14 cellular contexts compared by ENCODE assay signal in the genomic region with DNA sequence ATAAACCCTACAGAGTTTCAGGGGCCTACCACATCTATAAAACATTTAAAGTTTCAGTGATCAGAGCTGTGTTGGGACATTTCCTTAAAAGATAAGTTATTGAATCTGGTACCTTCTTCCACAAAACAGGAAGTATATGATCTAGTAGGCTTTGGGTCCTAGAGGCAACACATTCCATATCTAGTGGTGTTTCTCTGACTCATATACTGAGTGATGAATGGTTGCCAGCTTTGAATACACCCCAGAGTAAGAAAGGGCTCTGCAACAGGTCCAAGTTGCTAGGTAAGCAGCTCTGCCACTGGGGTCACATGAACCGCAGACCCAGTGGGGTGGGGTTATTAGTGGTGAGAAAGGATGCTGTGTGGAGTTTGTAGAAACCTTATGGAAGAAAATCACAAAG. TPM values are rescaled to one million over a fixed set of nuclear protein-coding genes. Genes with fewer than 3 reads are reported as not detected.
A peak's percentile ranks its signal among the peaks of the same experiment; 100 is the strongest.
DNase-seq lines count a peak whose midpoint lies in the region; ATAC-seq and TF ChIP-seq lines count a peak whose summit lies in the region.
"Had no signal": no experiment of that assay in that cellular context is flagged by ENCODE, and none has a peak within 500 bp of the region (broad histone marks: within the 10 kb centered on the region; RNA-seq: fewer than 3 reads in every experiment).

No MANE protein-coding gene starts in this region.

- no peak for TF ChIP-seq RAD21 in IMR-90 (IDR thresholded peaks at IDR 0.05; ENCODE audit: low read length)

- H3K4me2 ChIP-seq in IMR-90 (ENCODE audit: low read depth, low read length) (no peak overlapping the region), GM23338 (no peak overlapping the region)

- H2BK15ac ChIP-seq in IMR-90 (ENCODE audit: low read depth, low read length) = no peak overlapping the region

- H3K4me3 Mint-ChIP-seq in GM23338 = no peak overlapping the region
- H3K4me3 Mint-ChIP-seq: CD14-positive monocyte; CD8-positive, alpha-beta T cell had no signal

- peaks cover 15% of the 10 kb centered on the region; the same call in 1 of the 2 replicates for H3K9me2 ChIP-seq in GM23338 (ENCODE audit: insufficient read depth)

- H3K9me1 ChIP-seq in IMR-90 (ENCODE audit: insufficient read depth, low read length) = no peaks in the 10 kb centered on the region

- no peak overlapping the region for H3K14ac ChIP-seq in IMR-90 (replicated peaks; ENCODE audit: low read depth, low read length)

- no CpG with 5 or more reads among the region's 1 CpG for WGBS in IMR-90 (ENCODE audit: extremely low coverage in 2 of 2, insufficient read length in 1 of 2), 2 experiments

- H3K27ac ChIP-seq in IMR-90 (ENCODE audit: insufficient read depth, low read length) = no peak overlapping the region
- H3K27ac ChIP-seq in GM23338 (ENCODE audit: low read depth) = no peak overlapping the region

- H2AFZ ChIP-seq in IMR-90 (replicated peaks; ENCODE audit: low read length, poor library complexity) (no peak overlapping the region), GM23338 (no peak overlapping the region)

- no peak for TF ChIP-seq POLR2A in IMR-90 (IDR thresholded peaks at IDR 0.05; ENCODE audit: low read depth, low read length)

- BruUV-seq in IMR-90 (replicated peaks; lab: Mats Ljungman, UMichigan) = no TSS peak

- H3K4me3 ChIP-seq in IMR-90 (ENCODE audit: insufficient read depth, low read depth, low read length) (no peak overlapping the region), epithelial cell of esophagus (ENCODE audit: low read length) (no peak overlapping the region), GM23338 (no peak overlapping the region)

- intact Hi-C loops in IMR-90 (cut with micrococcal nuclease) = no loop called here

- no peak overlapping the region for H3K23ac ChIP-seq in IMR-90 (ENCODE audit: low read depth, low read length)

- H4K5ac ChIP-seq in IMR-90 (ENCODE audit: low read depth, low read length) = no peak overlapping the region

- no peaks in the 10 kb centered on the region for H3K36me3 Mint-ChIP-seq in GM23338 (ENCODE audit: low read depth)
- H3K36me3 Mint-ChIP-seq: CD14-positive monocyte; CD8-positive, alpha-beta T cell had no signal

- no peak overlapping the region for H4K91ac ChIP-seq in IMR-90 (ENCODE audit: insufficient read depth, low read depth, low read length)

- POLR2A ChIA-PET in IMR-90 (lab: Charles Lee; ENCODE audit: unreplicated experiment) = no interaction called here

- H2AK5ac ChIP-seq in IMR-90 (ENCODE audit: low read depth, low read length) = no peak overlapping the region

- no peak overlapping the region for H2BK120ac ChIP-seq in IMR-90 (ENCODE audit: low read depth, low read length)

- H3K79me2 ChIP-seq in GM23338 (replicated peaks; ENCODE audit: insufficient read depth) = no peaks in the 10 kb centered on the region

- no peak overlapping the region for H3K27ac Mint-ChIP-seq in GM23338
- H3K27ac Mint-ChIP-seq: CD14-positive monocyte; CD8-positive, alpha-beta T cell had no signal

- no peaks in the 10 kb centered on the region for H3F3A ChIP-seq in GM23338 (replicated peaks; ENCODE audit: low read depth)

- H3K9me3 ChIP-seq in IMR-90 (ENCODE audit: control insufficient read depth, insufficient read depth, low read length) = no peaks in the 10 kb centered on the region

- H3K9me3 Mint-ChIP-seq in GM23338 = no peaks in the 10 kb centered on the region; the same call in 2 of the 3 replicates

- H4K8ac ChIP-seq in IMR-90 (ENCODE audit: low read depth in 2 of 2, low read length in 2 of 2) = no peak overlapping the region

- H2BK20ac ChIP-seq in IMR-90 (ENCODE audit: low read depth, low read length) = no peak overlapping the region

- H3K27me3 Mint-ChIP-seq in GM23338 (ENCODE audit: insufficient read depth, low read depth, poor library complexity) = no peaks in the 10 kb centered on the region

- CTCF ChIA-PET in IMR-90 (lab: Yijun Ruan, JAX) = interaction anchor here (0.6 kb wide), 1 partner anchor 29 kb away, joined by 4 read pairs; no protein-coding TSS in a partner anchor

- no peak overlapping the region for H3K4ac ChIP-seq in IMR-90 (ENCODE audit: low read depth, low read length)

- peak; percentile 30 for DNase-seq in ELR (ENCODE audit: low read depth)
- DNase-seq in IMR-90 = peak; percentile 3
- peak; percentile 17 for DNase-seq in RKO (ENCODE audit: low spot score)
- DNase-seq in epithelial cell of esophagus (ENCODE audit: low read depth) = peak; percentile 44
- no peak for DNase-seq in stimulated activated CD4-positive, alpha-beta T cell treated with anti-CD3 and anti-CD28 coated beads, Interleukin-4, amount 100 ng/mL, for 4 hours
- no peak for DNase-seq in KBM-7
- no peak for DNase-seq in GM23338 (ENCODE audit: low spot score)
- DNase-seq: CD8-positive, alpha-beta T cell; COR-L47; DMS153; DND-41 had no signal

- H3K4me1 ChIP-seq in IMR-90 (ENCODE audit: control insufficient read depth, insufficient read depth, low read length) = no peaks in the 10 kb centered on the region
- H3K4me1 ChIP-seq in GM23338 (ENCODE audit: insufficient read depth) = no peaks in the 10 kb centered on the region

- H3K18ac ChIP-seq in IMR-90 (ENCODE audit: low read depth, low read length) = no peak overlapping the region

- no peak overlapping the region for H3K56ac ChIP-seq in IMR-90 (ENCODE audit: extremely low read depth, insufficient read depth, low read length)

- TF ChIP-seq CTCF in IMR-90 (conservative IDR thresholded peaks at IDR 0.05; ENCODE audit: low read depth, low read length) (no peak), epithelial cell of esophagus (IDR thresholded peaks at IDR 0.05; ENCODE audit: insufficient read depth, low read depth, low read length, missing control alignments) (no peak), GM23338 (conservative IDR thresholded peaks at IDR 0.05; ENCODE audit: low read depth in 2 of 2) (no peak)

- no peaks in the 10 kb centered on the region for H3K27me3 ChIP-seq in IMR-90 (ENCODE audit: control insufficient read depth, insufficient read depth, low read length)
- no peaks in the 10 kb centered on the region for H3K27me3 ChIP-seq in GM23338 (ENCODE audit: insufficient read depth)

- H4K20me1 ChIP-seq in IMR-90 (ENCODE audit: insufficient read depth, low read length) (no peaks in the 10 kb centered on the region), GM23338 (replicated peaks; ENCODE audit: insufficient read depth) (no peaks in the 10 kb centered on the region)

- H3K36me3 ChIP-seq in IMR-90 (ENCODE audit: control insufficient read depth, insufficient read depth, low read length) (no peaks in the 10 kb centered on the region), GM23338 (ENCODE audit: insufficient read depth) (no peaks in the 10 kb centered on the region)

- no peaks in the 10 kb centered on the region for H3K4me1 Mint-ChIP-seq in GM23338

- H2AK9ac ChIP-seq in IMR-90 (replicated peaks; ENCODE audit: low read depth, low read length, poor library complexity) = no peak overlapping the region

- no peak for ATAC-seq in IMR-90 (ENCODE audit: low read depth)
- no peak for ATAC-seq in GM18861 (IDR thresholded peaks at IDR 0.05; ENCODE audit: unreplicated experiment)
- ATAC-seq in GM23338 = no peak
- ATAC-seq: CD8-positive, alpha-beta T cell; HepG2 had no signal

- dilution Hi-C loops in IMR-90 (cut with HindIII; ENCODE audit: low sequenced_read_pairs, unreplicated experiment) = no loop called here

- in situ Hi-C loops in IMR-90 (cut with MboI; ENCODE audit: low sequenced_read_pairs) (no loop called here), KBM-7 (cut with MboI; ENCODE audit: low pct_unique_long_range_greater_than_20kb, low sequenced_read_pairs) (no loop called here)

- no peaks in the 10 kb centered on the region for H3K79me1 ChIP-seq in IMR-90 (ENCODE audit: low read depth in 1 of 2, low read length in 2 of 2)

- no peak overlapping the region for H3K9ac ChIP-seq in IMR-90 (ENCODE audit: low read depth, low read length)

- H2BK5ac ChIP-seq in IMR-90 (ENCODE audit: low read depth, low read length, poor library complexity, severe bottlenecking) = no peak overlapping the region

TF ChIP-seq in IMR-90, 13 proteins besides CTCF, POLR2A, EP300 and RAD21 (continues in another document):
- no peak for TF ChIP-seq MAFK (IDR thresholded peaks at IDR 0.05; ENCODE audit: low read depth, low read length)
- TF ChIP-seq MAZ (IDR thresholded peaks at IDR 0.05; ENCODE audit: borderline replicate concordance, low read depth, low read length) = no peak
- no peak for TF ChIP-seq NFE2L2 (IDR thresholded peaks at IDR 0.05; ENCODE audit: low read depth, low read length)
- TF ChIP-seq CHD1 (IDR thresholded peaks at IDR 0.05; ENCODE audit: low read depth, low read length) = no peak
- TF ChIP-seq RCOR1 (IDR thresholded peaks at IDR 0.05; ENCODE audit: insufficient replicate concordance, low read length) = no peak
- TF ChIP-seq BHLHE40 (IDR thresholded peaks at IDR 0.05; ENCODE audit: low read depth, low read length) = no peak
- TF ChIP-seq SMC3 (IDR thresholded peaks at IDR 0.05; ENCODE audit: low read depth, low read length) = no peak
- no peak for TF ChIP-seq FOS (IDR thresholded peaks at IDR 0.05; ENCODE audit: low read depth, low read length)

RNA-seq across cellular contexts. Expression of a gene that starts 32.4 kb away (rescaled TPM):
- 92.7 and 111 TPM in 2 replicates for total RNA-seq in IMR-90 (2012; rRNA removed)
- polyA plus RNA-seq in IMR-90 (2012; rRNA removed) (14.7 and 18.9 TPM in 2 replicates), GM23338 (2016; fragmentation: Nextera tagmentation; extraction: Ambion mirVana) (9.7 and 12.9 TPM in 2 replicates)
- 3.4 and 4.6 TPM in 2 replicates for polyA plus RNA-seq in IMR-90 (2012; cell fraction: cytosol; rRNA removed)
- polyA plus RNA-seq in IMR-90 (2012; cell fraction: nucleus; rRNA removed; ENCODE audit: low replicate concordance) = 5.6 and 55.5 TPM in 2 replicates
- total RNA-seq in GM23338 (2014; rRNA removed; shearing (Covaris generic)) = 62.5 and 70.3 TPM in 2 replicates

Comparison
In these comparisons a context has a peak if more than half of its experiments do, and no peak if none do; other contexts are left out.
1. DNase-seq: peak in ELR (single experiment), IMR-90 (single experiment), RKO (single experiment) and epithelial cell of esophagus (single experiment); none in stimulated activated CD4-positive, alpha-beta T cell treated with anti-CD3 and anti-CD28 coated beads, Interleukin-4, amount 100 ng/mL, for 4 hours (0 of 2), KBM-7 (single experiment) and GM23338 (single experiment).